ENCODE assay signal across 9 cellular contexts in genomic region chr7:142301923-142302550, GRCh38. TPM values are rescaled to one million over a fixed set of nuclear protein-coding genes. Genes with fewer than 3 reads are reported as not detected.
A peak's percentile ranks its signal among the peaks of the same experiment; 100 is the strongest.
DNase-seq lines count a peak whose midpoint lies in the region; ATAC-seq and TF ChIP-seq lines count a peak whose summit lies in the region.
"Had no signal": no experiment of that assay in that cellular context is flagged by ENCODE, and none has a peak within 500 bp of the region (broad histone marks: within the 10 kb centered on the region; RNA-seq: fewer than 3 reads in every experiment).

No MANE protein-coding gene starts in this region.

- no peaks in the 10 kb centered on the region for H3K27me3 ChIP-seq in prostate gland (replicated peaks; ENCODE audit: insufficient read depth)

- peaks cover 9 to 15% of the 10 kb centered on the region in 2 donors for H3K4me1 Mint-ChIP-seq in natural killer cell
- peaks cover 4 to 10% of the 10 kb centered on the region in 2 donors for H3K4me1 Mint-ChIP-seq in natural killer cell treated with Interleukin-12 subunit alpha and Interleukin-12 subunit beta and Interleukin-15 and Interleukin-18, amount 100 ng/mL, for 72 hours (ENCODE audit: low read depth in 2 of 2)

- no peaks in the 10 kb centered on the region for H3K36me3 Mint-ChIP-seq in natural killer cell
- H3K36me3 Mint-ChIP-seq in natural killer cell treated with Interleukin-12 subunit alpha and Interleukin-12 subunit beta and Interleukin-15 and Interleukin-18, amount 100 ng/mL, for 72 hours: no peaks in the 10 kb centered on the region

- ATAC-seq in natural killer cell (peak in 1 of 3 donors; percentile 48), sciatic nerve (no peak)
- ATAC-seq in natural killer cell treated with Interleukin-12 subunit alpha and Interleukin-12 subunit beta and Interleukin-15 and Interleukin-18, amount 100 ng/mL, for 72 hours: no peak

- DNase-seq in natural killer cell: no peak
- no peak for DNase-seq in natural killer cell treated with Interleukin-12 subunit alpha and Interleukin-12 subunit beta and Interleukin-15 and Interleukin-18, amount 100 ng/mL, for 72 hours (ENCODE audit: low spot score)
- peak; percentile 11 for DNase-seq in cerebellar cortex (ENCODE audit: low spot score)
- DNase-seq in COLO668 (lab: John Stamatoyannopoulos, UW; ENCODE audit: unreplicated experiment): no peak
- no peak for DNase-seq in NCI-H2227 (lab: John Stamatoyannopoulos, UW; ENCODE audit: unreplicated experiment)
- DNase-seq in sciatic nerve (ENCODE audit: low spot score): no peak
- no peak for DNase-seq in prostate gland (ENCODE audit: low spot score)

- 63% methylated on average over 3 of the region's 3 CpGs for WGBS in prostate gland

- no peaks in the 10 kb centered on the region for H3K9me3 ChIP-seq in prostate gland

- intact Hi-C loops in natural killer cell (cut with micrococcal nuclease): loop anchor here (2.0 kb wide), 1 partner anchor 327 kb away; no protein-coding TSS in a partner anchor
- intact Hi-C loops in sciatic nerve (cut with DNase I): no loop called here
- intact Hi-C loops in prostate gland (cut with DNase I): no loop called here

- no peak overlapping the region for H3K27ac Mint-ChIP-seq in natural killer cell
- no peak overlapping the region for H3K27ac Mint-ChIP-seq in natural killer cell treated with Interleukin-12 subunit alpha and Interleukin-12 subunit beta and Interleukin-15 and Interleukin-18, amount 100 ng/mL, for 72 hours

- H3K27ac ChIP-seq in prostate gland: no peak overlapping the region

- no peaks in the 10 kb centered on the region for H3K36me3 ChIP-seq in prostate gland

- H3K4me1 ChIP-seq in prostate gland (replicated peaks): no peaks in the 10 kb centered on the region

- no peak overlapping the region for H3K4me3 ChIP-seq in prostate gland

- TF ChIP-seq CTCF in natural killer cell (IDR thresholded peaks at IDR 0.05): peak; percentile 22
- peak; percentile 68 for TF ChIP-seq CTCF in LNCAP (IDR thresholded peaks at IDR 0.05)
- no peak for TF ChIP-seq CTCF in prostate gland (IDR thresholded peaks at IDR 0.05)

- TF ChIP-seq POLR2A in prostate gland (IDR thresholded peaks at IDR 0.05): no peak

- H3K27me3 Mint-ChIP-seq in natural killer cell (ENCODE audit: low read depth in 2 of 2): peaks cover 9 to 23% of the 10 kb centered on the region in 2 donors
- H3K27me3 Mint-ChIP-seq in natural killer cell treated with Interleukin-12 subunit alpha and Interleukin-12 subunit beta and Interleukin-15 and Interleukin-18, amount 100 ng/mL, for 72 hours: peaks cover 0 to 14% of the 10 kb centered on the region in 2 donors

- H3K4me3 Mint-ChIP-seq in natural killer cell: no peak overlapping the region
- H3K4me3 Mint-ChIP-seq in natural killer cell treated with Interleukin-12 subunit alpha and Interleukin-12 subunit beta and Interleukin-15 and Interleukin-18, amount 100 ng/mL, for 72 hours: no peak overlapping the region

- no peaks in the 10 kb centered on the region for H3K9me3 Mint-ChIP-seq in natural killer cell
- no peaks in the 10 kb centered on the region for H3K9me3 Mint-ChIP-seq in natural killer cell treated with Interleukin-12 subunit alpha and Interleukin-12 subunit beta and Interleukin-15 and Interleukin-18, amount 100 ng/mL, for 72 hours

RNA-seq across cellular contexts. Expression of gene PRSS58, which starts 44.2 kb away (rescaled TPM):
- not detected for total RNA-seq in natural killer cell
- total RNA-seq in natural killer cell treated with Interleukin-12 subunit alpha and Interleukin-12 subunit beta and Interleukin-15 and Interleukin-18, amount 100 ng/mL, for 72 hours: not detected
- not detected for total RNA-seq in sciatic nerve
- total RNA-seq in prostate gland: under 1 TPM in 1 of 2 donors, not detected in 1; 0.91 TPM
- total RNA-seq: urinary bladder had no signal

Comparison
In these comparisons a context has a peak if more than half of its experiments do, and no peak if none do; other contexts are left out.
1. CTCF ChIP-seq: peak in natural killer cell (single experiment) and LNCAP (single experiment); none in prostate gland (0 of 4).